In the genomic region with DNA sequence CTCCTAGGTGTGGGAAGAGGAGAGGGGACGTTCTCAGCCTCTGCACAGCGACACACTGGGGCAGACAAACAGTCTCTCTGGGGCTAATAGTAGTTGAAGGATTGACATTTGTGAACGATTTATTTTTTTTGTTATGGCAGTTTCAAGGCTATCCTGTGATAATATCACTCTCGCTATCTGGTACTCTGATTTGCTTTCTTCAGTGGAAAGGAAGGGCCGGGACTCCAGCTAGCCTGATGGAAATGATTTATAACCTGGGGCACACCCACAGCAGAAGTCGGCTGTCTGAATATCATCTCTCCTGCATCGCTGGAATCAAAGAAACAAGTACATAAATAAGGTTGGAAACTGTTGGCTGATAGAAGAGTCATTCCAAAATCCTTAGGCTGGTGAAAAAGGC, we compare ENCODE assay signal across 11 cellular contexts.
DNase-seq lines count a peak whose midpoint lies in the region; ATAC-seq and TF ChIP-seq lines count a peak whose summit lies in the region.
"Had no signal": no experiment of that assay in that cellular context is flagged by ENCODE, and none has a peak within 500 bp of the region (broad histone marks: within the 10 kb centered on the region; RNA-seq: fewer than 3 reads in every experiment).

No MANE protein-coding gene starts in this region.

- peaks cover 54% of the 10 kb centered on the region for H3K4me1 Mint-ChIP-seq in CD4-positive, alpha-beta T cell (ENCODE audit: low read depth)
- peaks cover 77% of the 10 kb centered on the region for H3K4me1 Mint-ChIP-seq in activated naive CD8-positive, alpha-beta T cell treated with anti-CD3 and anti-CD28 coated beads, Interleukin-2, amount 50 U/mL, for 24 hours
- peaks cover 14 to 43% of the 10 kb centered on the region in 2 donors for H3K4me1 Mint-ChIP-seq in natural killer cell

- no peak for ATAC-seq in CD4-positive, alpha-beta T cell (ENCODE audit: poor library complexity)
- no peak for ATAC-seq in activated naive CD8-positive, alpha-beta T cell treated with anti-CD3 and anti-CD28 coated beads, Interleukin-2, amount 50 U/mL, for 24 hours
- no peak for ATAC-seq in natural killer cell
- ATAC-seq: foreskin keratinocyte had no signal

- CTCF ChIA-PET in CD4-positive, alpha-beta T cell (lab: Charles Lee): interaction anchor here (0.7 to 1.7 kb wide), 2 partner anchors 14 to 44 kb away, joined by 3 to 5 read pairs; no protein-coding TSS in a partner anchor

- no peaks in the 10 kb centered on the region for H3K27me3 Mint-ChIP-seq in CD4-positive, alpha-beta T cell
- H3K27me3 Mint-ChIP-seq in activated naive CD8-positive, alpha-beta T cell treated with anti-CD3 and anti-CD28 coated beads, Interleukin-2, amount 50 U/mL, for 24 hours: peaks cover 2% of the 10 kb centered on the region
- H3K27me3 Mint-ChIP-seq in natural killer cell (ENCODE audit: low read depth in 2 of 2): peaks cover 20 to 25% of the 10 kb centered on the region in 2 donors

- peak overlapping the region; percentile 34 for H3K4me3 ChIP-seq in KMS-11 (IDR thresholded peaks at IDR 0.05; ENCODE audit: insufficient read depth, low read depth, low read length)
- H3K4me3 ChIP-seq in ovary: no peak overlapping the region
- H3K4me3 ChIP-seq: thyroid gland had no signal

- TF ChIP-seq POLR2A in ovary (IDR thresholded peaks at IDR 0.05): no peak

- H3K4me1 ChIP-seq in KMS-11 (ENCODE audit: low read depth, poor library complexity, severe bottlenecking) (peaks cover 91% of the 10 kb centered on the region), ovary (ENCODE audit: insufficient read depth) (no peaks in the 10 kb centered on the region)
- H3K4me1 ChIP-seq: foreskin keratinocyte, thyroid gland had no signal

- H3K36me3 ChIP-seq in KMS-11 (ENCODE audit: insufficient read depth) (no peaks in the 10 kb centered on the region), ovary (no peaks in the 10 kb centered on the region)
- H3K36me3 ChIP-seq: thyroid gland had no signal

- no peaks in the 10 kb centered on the region for H3K79me2 ChIP-seq in KMS-11 (ENCODE audit: insufficient read depth, low read depth)

- H3K27ac Mint-ChIP-seq in CD4-positive, alpha-beta T cell: peak overlapping the region; percentile 93
- H3K27ac Mint-ChIP-seq in activated naive CD8-positive, alpha-beta T cell treated with anti-CD3 and anti-CD28 coated beads, Interleukin-2, amount 50 U/mL, for 24 hours: peak overlapping the region; percentile 84
- peak overlapping the region; percentile 35 to 90 for H3K27ac Mint-ChIP-seq in natural killer cell

- H3K36me3 Mint-ChIP-seq in CD4-positive, alpha-beta T cell (ENCODE audit: low read depth): no peaks in the 10 kb centered on the region
- H3K36me3 Mint-ChIP-seq in activated naive CD8-positive, alpha-beta T cell treated with anti-CD3 and anti-CD28 coated beads, Interleukin-2, amount 50 U/mL, for 24 hours (ENCODE audit: low read depth): no peaks in the 10 kb centered on the region
- no peaks in the 10 kb centered on the region for H3K36me3 Mint-ChIP-seq in natural killer cell

- H3K9me3 Mint-ChIP-seq in CD4-positive, alpha-beta T cell: no peaks in the 10 kb centered on the region
- H3K9me3 Mint-ChIP-seq in activated naive CD8-positive, alpha-beta T cell treated with anti-CD3 and anti-CD28 coated beads, Interleukin-2, amount 50 U/mL, for 24 hours: no peaks in the 10 kb centered on the region
- no peaks in the 10 kb centered on the region for H3K9me3 Mint-ChIP-seq in natural killer cell

- peak overlapping the region; percentile 71 for H3K4me2 ChIP-seq in KMS-11

- H2AFZ ChIP-seq in KMS-11 (ENCODE audit: low read depth): no peak overlapping the region; the same call in 1 of the 2 replicates

- H3K27ac ChIP-seq in CD4-positive, alpha-beta T cell (ENCODE audit: low read depth, low read length): no peak overlapping the region
- H3K27ac ChIP-seq in KMS-11 (no peak overlapping the region), ovary (no peak overlapping the region)
- H3K27ac ChIP-seq: foreskin keratinocyte, thyroid gland had no signal

- H3K4me3 Mint-ChIP-seq in CD4-positive, alpha-beta T cell: peak overlapping the region; percentile 83
- peak overlapping the region; percentile 75 for H3K4me3 Mint-ChIP-seq in activated naive CD8-positive, alpha-beta T cell treated with anti-CD3 and anti-CD28 coated beads, Interleukin-2, amount 50 U/mL, for 24 hours
- peak overlapping the region; percentile 9 for H3K4me3 Mint-ChIP-seq in natural killer cell

- 59 to 62% (median 60%) methylated on average over 7 of the region's 7 CpGs for WGBS in ovary, 3 donors

- no peaks in the 10 kb centered on the region for H3K27me3 ChIP-seq in CD4-positive, alpha-beta T cell (ENCODE audit: control insufficient read depth, insufficient read depth, low read length)
- H3K27me3 ChIP-seq in KMS-11 (ENCODE audit: insufficient read depth, low read depth) (peaks cover 80% of the 10 kb centered on the region), ovary (no peaks in the 10 kb centered on the region)
- H3K27me3 ChIP-seq: thyroid gland had no signal

- DNase-seq in CD4-positive, alpha-beta T cell: no peak
- DNase-seq in activated naive CD8-positive, alpha-beta T cell treated with anti-CD3 and anti-CD28 coated beads, Interleukin-2, amount 50 U/mL, for 24 hours: no peak
- DNase-seq in natural killer cell: no peak
- DNase-seq in NCI-H82 treated with DMSO at 0.1 percent for 48 hours (lab: John Stamatoyannopoulos, UW; ENCODE audit: unreplicated experiment): no peak
- no peak for DNase-seq in ovary
- DNase-seq in GF-D8 (lab: John Stamatoyannopoulos, UW): no peak
- no peak for DNase-seq in NCI-H226
- DNase-seq: foreskin keratinocyte, NCI-H2029, thyroid gland had no signal

- H4K20me1 ChIP-seq in KMS-11 (ENCODE audit: insufficient read depth): 0 out of 2 replicates have a peak, but pooled peaks cover 9% of the 10 kb centered on the region

- TF ChIP-seq EP300 in ovary (IDR thresholded peaks at IDR 0.05): no peak

- TF ChIP-seq CTCF in CD4-positive, alpha-beta T cell (IDR thresholded peaks at IDR 0.05): no peak
- TF ChIP-seq CTCF in KMS-11 (conservative IDR thresholded peaks at IDR 0.05; ENCODE audit: low read depth, low read length) (no peak), natural killer cell (IDR thresholded peaks at IDR 0.05) (no peak), ovary (IDR thresholded peaks at IDR 0.05) (no peak)

- POLR2A ChIA-PET in CD4-positive, alpha-beta T cell (lab: Charles Lee): interaction anchor here (0.7 to 1.7 kb wide), 8 partner anchors 9 to 189 kb away, joined by 3 to 11 read pairs (median 4); partner anchors contain the start of gene PMVK

- intact Hi-C loops in CD4-positive, alpha-beta T cell (cut with DNase I, micrococcal nuclease): loop anchor here (5.0 kb wide), 2 partner anchors 45 to 55 kb away; no protein-coding TSS in a partner anchor
- intact Hi-C loops in natural killer cell (cut with micrococcal nuclease) (no loop called here), ovary (cut with DNase I) (no loop called here)

- no peak overlapping the region for H3K9ac ChIP-seq in KMS-11

- no peaks in the 10 kb centered on the region for H3K9me3 ChIP-seq in CD4-positive, alpha-beta T cell (ENCODE audit: control insufficient read depth, low read length)
- H3K9me3 ChIP-seq in ovary: no peaks in the 10 kb centered on the region
- H3K9me3 ChIP-seq: thyroid gland had no signal

Comparison
In these comparisons a context has a peak if more than half of its experiments do, and no peak if none do; other contexts are left out.
1. H3K4me3 Mint-ChIP-seq: peak in every context shown above with its lines; median percentile 83 in CD4-positive, alpha-beta T cell; 75 in activated naive CD8-positive, alpha-beta T cell treated with anti-CD3 and anti-CD28 coated beads, Interleukin-2, amount 50 U/mL, for 24 hours; 9 in natural killer cell.
2. intact Hi-C loops: an anchor here in CD4-positive, alpha-beta T cell (5.0 kb wide); none called in natural killer cell and ovary.